ENCODE assay signal across 13 cellular contexts in genomic region chr9:96256800-96257199, GRCh38. TPM values are rescaled to one million over a fixed set of nuclear protein-coding genes. Genes with fewer than 3 reads are reported as not detected.
A peak's percentile ranks its signal among the peaks of the same experiment; 100 is the strongest.
DNase-seq lines count a peak whose midpoint lies in the region; ATAC-seq and TF ChIP-seq lines count a peak whose summit lies in the region.
"Had no signal": no experiment of that assay in that cellular context is flagged by ENCODE, and none has a peak within 500 bp of the region (broad histone marks: within the 10 kb centered on the region; RNA-seq: fewer than 3 reads in every experiment).

No MANE protein-coding gene starts in this region.

- peaks cover 6% of the 10 kb centered on the region for H3K4me1 Mint-ChIP-seq in chondrocyte (ENCODE audit: low read depth)
- peaks cover 11% of the 10 kb centered on the region for H3K4me1 Mint-ChIP-seq in mesothelial cell of epicardium

- TF ChIP-seq CTCF in NB4 (IDR thresholded peaks at IDR 0.05; ENCODE audit: low read depth, low read length) (no peak), chondrocyte (IDR thresholded peaks at IDR 0.05) (no peak), mesothelial cell of epicardium (IDR thresholded peaks at IDR 0.05; ENCODE audit: unreplicated experiment) (no peak)

- H3K36me3 Mint-ChIP-seq in chondrocyte (ENCODE audit: low read depth) (no peaks in the 10 kb centered on the region), mesothelial cell of epicardium (no peaks in the 10 kb centered on the region)

- H3K27ac Mint-ChIP-seq in chondrocyte (ENCODE audit: unreplicated experiment) (peak overlapping the region; percentile 67), mesothelial cell of epicardium (peak overlapping the region; percentile 18)

- no peak for TF ChIP-seq POLR2A in NB4 (IDR thresholded peaks at IDR 0.05; ENCODE audit: extremely low read depth, insufficient read length)

- H3K4me3 ChIP-seq in NB4 (ENCODE audit: low read depth, low read length) = no peak overlapping the region
- H3K4me3 ChIP-seq: heart left ventricle had no signal

- no peaks in the 10 kb centered on the region for H3K9me3 Mint-ChIP-seq in chondrocyte (ENCODE audit: low read depth)
- H3K9me3 Mint-ChIP-seq in mesothelial cell of epicardium = no peaks in the 10 kb centered on the region

- H3K27me3 Mint-ChIP-seq in chondrocyte (ENCODE audit: low read depth) = no peaks in the 10 kb centered on the region
- no peaks in the 10 kb centered on the region for H3K27me3 Mint-ChIP-seq in mesothelial cell of epicardium (ENCODE audit: low read depth)

- DNase-seq in GF-D8 (lab: John Stamatoyannopoulos, UW) = peak; percentile 33
- DNase-seq in NB4 (ENCODE audit: low read depth) = peak; percentile 60
- DNase-seq in chondrocyte (ENCODE audit: low spot score) = no peak
- no peak for DNase-seq in mesothelial cell of epicardium (ENCODE audit: low spot score in 2 of 2, unreplicated experiment in 2 of 2)
- DNase-seq in activated CD4-positive, alpha-beta T cell treated with anti-CD3 and anti-CD28 coated beads, Interleukin-2, amount 50 U/mL, for 4 hours = no peak
- no peak for DNase-seq in NCI-H2081 treated with DMSO at 0.1 percent for 48 hours (lab: John Stamatoyannopoulos, UW)
- DNase-seq: activated CD8-positive, alpha-beta memory T cell treated with anti-CD3 and anti-CD28 coated beads, Interleukin-2, amount 50 U/mL, for 48 hours; Caco-2; effector CD8-positive, alpha-beta T cell; heart left ventricle; Karpas-422 had no signal

- no peak for ATAC-seq in GM18498 (IDR thresholded peaks at IDR 0.05; ENCODE audit: unreplicated experiment)
- ATAC-seq: heart left ventricle had no signal

- peak overlapping the region; percentile 20 for H3K4me3 Mint-ChIP-seq in chondrocyte (ENCODE audit: unreplicated experiment)
- H3K4me3 Mint-ChIP-seq in mesothelial cell of epicardium = no peak overlapping the region

RNA-seq across cellular contexts. Expression of gene HSD17B3, which starts 45.2 kb away (rescaled TPM):
- total RNA-seq in chondrocyte (not detected in 3 replicates), mesothelial cell of epicardium (0.75 TPM in 1 of 3 replicates, not detected in the others)
- total RNA-seq: Caco-2, mononuclear cell had no signal

Comparison
In these comparisons a context has a peak if more than half of its experiments do, and no peak if none do; other contexts are left out.
1. DNase-seq: peak in GF-D8 (single experiment) and NB4 (single experiment); none in chondrocyte (single experiment), mesothelial cell of epicardium (0 of 2), activated CD4-positive, alpha-beta T cell treated with anti-CD3 and anti-CD28 coated beads, Interleukin-2, amount 50 U/mL, for 4 hours (0 of 2) and NCI-H2081 treated with DMSO at 0.1 percent for 48 hours (single experiment).